In the genomic region with DNA sequence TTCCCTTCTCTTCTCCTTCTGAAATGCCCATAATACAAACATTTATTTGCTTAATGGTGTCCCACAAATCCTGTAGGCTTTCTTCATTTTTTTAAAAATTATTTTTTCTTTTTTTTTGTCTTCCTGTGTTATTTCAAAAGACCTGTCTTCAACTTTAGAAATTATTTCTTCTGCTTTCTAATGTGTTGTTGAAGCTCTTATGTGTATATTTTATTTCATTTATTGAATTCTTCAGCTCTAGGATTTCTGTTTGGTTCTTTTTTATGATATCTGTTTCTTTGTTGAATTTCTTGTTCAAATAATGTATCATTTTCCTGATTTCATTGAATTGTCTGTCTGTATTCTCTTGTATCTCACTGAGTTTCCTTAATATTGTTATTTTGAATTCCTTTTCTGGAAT, we compare ENCODE assay signal across 28 cellular contexts.
"Had no signal": no experiment of that assay in that cellular context is flagged by ENCODE, and none has a peak within 500 bp of the region (broad histone marks: within the 10 kb centered on the region; RNA-seq: fewer than 3 reads in every experiment).

No MANE protein-coding gene starts in this region.

- H3K4me3 ChIP-seq: ascending aorta, breast epithelium, cardiac muscle cell, colonic mucosa, gastrocnemius medialis, heart left ventricle had no signal

- H3K27me3 ChIP-seq: ascending aorta, breast epithelium, cardiac muscle cell, colonic mucosa, gastrocnemius medialis, heart left ventricle had no signal

- H3K9me3 ChIP-seq: colonic mucosa, gastrocnemius medialis had no signal

- ATAC-seq: activated CD8-positive, alpha-beta memory T cell treated with anti-CD3 and anti-CD28 coated beads, Interleukin-2, amount 10 ng/mL, durations not matched to agents 7 days and 5 days; activated CD8-positive, alpha-beta T cell treated with anti-CD3 and anti-CD28 coated beads, Interleukin-2, amount 10 ng/mL, durations not matched to agents 7 days and 5 days; activated T-helper 17 cell treated with anti-CD3 and anti-CD28 coated beads, Interleukin-2, amount 50 U/mL, for 72 hours; esophagus mucosa; gastrocnemius medialis; heart left ventricle; T-helper 17 cell had no signal

- H3K36me3 ChIP-seq: colonic mucosa had no signal

- DNase-seq: activated CD4-positive, alpha-beta T cell treated with anti-CD3 and anti-CD28 coated beads for 4 hours; activated CD4-positive, alpha-beta T cell treated with anti-CD3 and anti-CD28 coated beads, Interleukin-2, amount 10 ng/mL, durations not matched to agents 7 days and 5 days; activated CD4-positive, alpha-beta T cell treated with anti-CD3 and anti-CD28 coated beads, Interleukin-2, amount 50 U/mL, for 4 hours; activated CD4-positive, CD25-positive, alpha-beta regulatory T cell; activated CD4-positive, CD25-positive, alpha-beta regulatory T cell treated with anti-CD3 and anti-CD28 coated beads, Interleukin-2, amount 50 U/mL, for 72 hours; activated CD8-positive, alpha-beta memory T cell treated with anti-CD3 and anti-CD28 coated beads, Interleukin-2, amount 10 ng/mL, durations not matched to agents 7 days and 5 days; activated CD8-positive, alpha-beta memory T cell treated with anti-CD3 and anti-CD28 coated beads, Interleukin-2, amount 50 U/mL, for 4 hours; activated CD8-positive, alpha-beta T cell treated with anti-CD3 and anti-CD28 coated beads, Interleukin-2, amount 10 ng/mL, durations not matched to agents 7 days and 5 days; activated effector memory CD4-positive, alpha-beta T cell treated with Interleukin-2 at 50 U/mL for 16 hours; activated naive CD4-positive, alpha-beta T cell treated with anti-CD3 and anti-CD28 coated beads for 36 hours; activated naive CD8-positive, alpha-beta T cell treated with anti-CD3 and anti-CD28 coated beads, Interleukin-2, amount 10 ng/mL, durations not matched to agents 7 days and 5 days; activated T-cell treated with anti-CD3 and anti-CD28 coated beads, Interleukin-2, amount 50 U/mL, for 24 hours; central memory CD4-positive, alpha-beta T cell; cerebellar nuclear complex; colonic mucosa; effector CD8-positive, alpha-beta T cell; foreskin fibroblast; gastrocnemius medialis; glutamatergic neuron; heart left ventricle; T-helper 1 cell; T-helper 17 cell; T1000 had no signal

- H3K4me1 ChIP-seq: breast epithelium, colonic mucosa had no signal

- H3K27ac ChIP-seq: ascending aorta, breast epithelium, cardiac muscle cell, colonic mucosa, gastrocnemius medialis, heart left ventricle had no signal
